In the genomic region with DNA sequence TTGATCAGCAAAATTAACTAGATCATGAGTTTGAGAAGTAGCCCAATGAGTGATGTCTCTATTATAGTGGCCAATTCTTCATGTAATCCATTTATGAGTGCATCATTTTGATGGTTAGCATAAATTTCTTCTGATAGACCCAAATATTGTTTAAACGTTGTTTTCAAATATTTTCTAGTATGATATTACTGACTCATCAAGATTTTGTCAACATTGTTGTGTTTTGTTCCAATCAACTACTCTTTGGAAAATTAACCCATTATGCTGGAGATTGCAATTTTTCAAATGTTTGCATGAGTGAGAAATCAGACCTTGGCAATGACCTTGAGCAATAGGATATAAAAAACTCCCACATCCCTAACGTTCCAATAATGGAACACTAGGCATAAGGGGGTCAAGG, we compare ENCODE assay signal across 7 cellular contexts.
"Had no signal": no experiment of that assay in that cellular context is flagged by ENCODE, and none has a peak within 500 bp of the region (broad histone marks: within the 10 kb centered on the region; RNA-seq: fewer than 3 reads in every experiment).

No MANE protein-coding gene starts in this region.

- DNase-seq: GDM1, GF-D8 had no signal

- FAIRE-seq: G401.6, GM12878, GM12891, GM12892, GM19239 had no signal

- ATAC-seq: GM12878 had no signal

- H3K4me3 ChIP-seq: GM12878 had no signal
